Comparison of ENCODE assay signal across 1 cellular context in genomic region chr22:30249049-30250038, GRCh38.
TF ChIP-seq lines count a peak whose summit lies in the region.

No MANE protein-coding gene starts in this region.

TF ChIP-seq in H1, 55 proteins besides CTCF, POLR2A, EP300 and RAD21:
- no peak for TF ChIP-seq MAX (IDR thresholded peaks at IDR 0.05)
- no peak for TF ChIP-seq PHF8 (conservative IDR thresholded peaks at IDR 0.05; ENCODE audit: low read depth, low read length)
- TF ChIP-seq SAP30 (IDR thresholded peaks at IDR 0.05; ENCODE audit: insufficient read depth, insufficient replicate concordance, low read length), result no peak
- TF ChIP-seq SP2 (IDR thresholded peaks at IDR 0.05; ENCODE audit: low read length), result no peak
- TF ChIP-seq CBX5 (IDR thresholded peaks at IDR 0.05; ENCODE audit: low read depth, low read length), result no peak
- TF ChIP-seq USF2 (IDR thresholded peaks at IDR 0.05; ENCODE audit: low read length), result no peak
- TF ChIP-seq JUN (IDR thresholded peaks at IDR 0.05; ENCODE audit: low read depth, low read length), result no peak
- no peak for TF ChIP-seq SRF (IDR thresholded peaks at IDR 0.05; ENCODE audit: low read depth, low read length)
- no peak for TF ChIP-seq SIRT6 (IDR thresholded peaks at IDR 0.05; ENCODE audit: low read length)
- no peak for TF ChIP-seq EGR1 (IDR thresholded peaks at IDR 0.05; ENCODE audit: borderline replicate concordance, low read depth, low read length)
- no peak for TF ChIP-seq JUND (IDR thresholded peaks at IDR 0.05; ENCODE audit: low read length)
- TF ChIP-seq KDM1A (IDR thresholded peaks at IDR 0.05; ENCODE audit: borderline replicate concordance, low read length), result no peak
- TF ChIP-seq CHD1 (IDR thresholded peaks at IDR 0.05; ENCODE audit: low read depth, low read length), result no peak
- no peak for TF ChIP-seq NRF1 (IDR thresholded peaks at IDR 0.05; ENCODE audit: low read depth, low read length)
- TF ChIP-seq RFX5 (IDR thresholded peaks at IDR 0.05; ENCODE audit: borderline replicate concordance, low read depth, low read length), result no peak
- no peak for TF ChIP-seq FOSL1 (IDR thresholded peaks at IDR 0.05; ENCODE audit: insufficient read depth, low read depth, low read length)
- no peak for TF ChIP-seq GTF2F1 (IDR thresholded peaks at IDR 0.05; ENCODE audit: borderline replicate concordance, low read depth, low read length)
- TF ChIP-seq SUZ12 (IDR thresholded peaks at IDR 0.05; ENCODE audit: low read length), result no peak
TF ChIP-seq in H1: peak in this region for 0.
